In the genomic region with DNA sequence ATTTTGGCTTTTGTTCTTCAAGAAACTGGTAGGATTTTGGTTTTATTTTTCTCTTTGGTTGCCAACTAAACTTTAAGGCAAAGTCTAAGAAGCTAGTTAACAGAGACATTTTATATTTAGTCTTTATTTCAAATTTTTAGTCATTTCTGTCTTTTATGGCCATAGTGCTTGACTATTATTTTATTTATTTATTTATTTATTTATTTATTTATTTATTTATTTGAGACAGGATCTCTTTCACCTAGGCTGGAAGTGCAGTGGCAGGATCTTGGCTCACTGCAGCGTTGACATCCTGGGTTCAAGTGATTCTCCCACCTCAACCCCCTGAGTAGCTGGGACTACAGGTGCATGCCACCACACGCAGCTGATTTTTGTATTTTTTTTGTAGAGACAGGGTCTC, we compare ENCODE assay signal across 21 cellular contexts. TPM values are rescaled to one million over a fixed set of nuclear protein-coding genes. Genes with fewer than 3 reads are reported as not detected.
A peak's percentile ranks its signal among the peaks of the same experiment; 100 is the strongest.
DNase-seq lines count a peak whose midpoint lies in the region; ATAC-seq, FAIRE-seq and TF ChIP-seq lines count a peak whose summit lies in the region.
"Had no signal": no experiment of that assay in that cellular context is flagged by ENCODE, and none has a peak within 500 bp of the region (broad histone marks: within the 10 kb centered on the region; RNA-seq: fewer than 3 reads in every experiment).

No MANE protein-coding gene starts in this region.

- peaks cover 23 to 45% (median 34%) of the 10 kb centered on the region in 4 donors for H3K4me1 Mint-ChIP-seq in CD4-positive, alpha-beta memory T cell

- POLR2A ChIA-PET in A549 (lab: Yijun Ruan, JAX) (no interaction called here), PC-9 (lab: Charles Lee; ENCODE audit: unreplicated experiment) (no interaction called here)
- POLR2A ChIA-PET in CD4-positive, alpha-beta memory T cell (lab: Charles Lee; ENCODE audit: partially characterized antibody): no interaction called here

- no peak overlapping the region for H3K4me3 ChIP-seq in A549
- no peak overlapping the region for H3K4me3 ChIP-seq in CD4-positive, alpha-beta memory T cell (ENCODE audit: low read length in 2 of 2)
- no peak overlapping the region for H3K4me3 ChIP-seq in PC-9
- H3K4me3 ChIP-seq in fibroblast of the aortic adventitia (ENCODE audit: low read depth, low read length): peak overlapping the region; percentile 28
- H3K4me3 ChIP-seq in left ventricle myocardium inferior: no peak overlapping the region

- intact Hi-C loops in CD4-positive, alpha-beta memory T cell (cut with micrococcal nuclease): no loop called here
- intact Hi-C loops in PC-9 (cut with micrococcal nuclease; ENCODE audit: unreplicated experiment) (loop anchor here (10.0 kb wide), 1 partner anchor 205 kb away; the partner anchor contains the start of gene USP15), left ventricle myocardium inferior (cut with micrococcal nuclease) (no loop called here)

- peak overlapping the region in 5 of 8 donors; percentile 22 to 67 (median 56) for H3K4me3 Mint-ChIP-seq in CD4-positive, alpha-beta memory T cell
- H3K4me3 Mint-ChIP-seq: memory B cell had no signal

- H3K4me2 ChIP-seq in A549 (peak overlapping the region; percentile 91; the same call in 2 of the 3 replicates), PC-9 (peak overlapping the region; percentile 86; the same call in 1 of the 2 replicates)

- CTCF ChIA-PET in A549 (lab: Yijun Ruan, JAX) (interaction anchor here (0.7 to 2.1 kb wide), 3 partner anchors 25 to 34 kb away, joined by 3 to 8 read pairs (median 4); no protein-coding TSS in a partner anchor), PC-9 (lab: Charles Lee) (no interaction called here)
- CTCF ChIA-PET in CD4-positive, alpha-beta memory T cell (lab: Charles Lee; ENCODE audit: partially characterized antibody): interaction anchor here (0.7 kb wide), 1 partner anchor 34 kb away, joined by 3 read pairs; no protein-coding TSS in a partner anchor

- 94% methylated on average over 2 of the region's 2 CpGs for WGBS in A549 (ENCODE audit: missing lambda C conversion rate)

- peak overlapping the region in 1 of 7 donors; percentile 44 for H3K27ac Mint-ChIP-seq in CD4-positive, alpha-beta memory T cell
- H3K27ac Mint-ChIP-seq: memory B cell had no signal

- TF ChIP-seq CTCF in A549 (IDR thresholded peaks at IDR 0.05) (no peak), PC-9 (conservative IDR thresholded peaks at IDR 0.05) (no peak), fibroblast of the aortic adventitia (IDR thresholded peaks at IDR 0.05; ENCODE audit: insufficient read depth, low read length) (no peak), left ventricle myocardium inferior (IDR thresholded peaks at IDR 0.05; ENCODE audit: borderline replicate concordance) (no peak)

- no peaks in the 10 kb centered on the region for H3K36me3 ChIP-seq in CD4-positive, alpha-beta memory T cell (ENCODE audit: insufficient read depth, low read length)
- H3K36me3 ChIP-seq in PC-9 (ENCODE audit: low read depth) (no peaks in the 10 kb centered on the region), left ventricle myocardium inferior (no peaks in the 10 kb centered on the region)

- peaks cover 17% of the 10 kb centered on the region for H3K4me1 ChIP-seq in A549
- peaks cover 44% of the 10 kb centered on the region for H3K4me1 ChIP-seq in CD4-positive, alpha-beta memory T cell (ENCODE audit: insufficient read depth, low read length)
- H3K4me1 ChIP-seq in PC-9 (replicated peaks; ENCODE audit: insufficient read depth): peaks cover 18% of the 10 kb centered on the region
- H3K4me1 ChIP-seq in left ventricle myocardium inferior: peaks cover 76% of the 10 kb centered on the region

- no peak for TF ChIP-seq EP300 in A549 (IDR thresholded peaks at IDR 0.05)

- peaks cover 5% of the 10 kb centered on the region; the same call in 1 of the 2 replicates for H3F3A ChIP-seq in PC-9 (ENCODE audit: insufficient read depth, low read depth)

- H3K36me3 Mint-ChIP-seq in CD4-positive, alpha-beta memory T cell: peaks cover 5 to 26% of the 10 kb centered on the region in 2 donors

- no peak overlapping the region for H2AFZ ChIP-seq in PC-9

- no peaks in the 10 kb centered on the region; the same call in 1 of the 2 replicates for H4K20me1 ChIP-seq in PC-9 (ENCODE audit: insufficient read depth)

- DNase-seq in A549 (ENCODE audit: low read depth in 1 of 2, low spot score in 1 of 2) (no peak), PC-9 (no peak), fibroblast of the aortic adventitia (ENCODE audit: low read depth) (no peak), GM19238 (ENCODE audit: insufficient read length, low spot score) (no peak), left ventricle myocardium inferior (no peak), occipital lobe (lab: John Stamatoyannopoulos, UW) (no peak), UCSD-AML1 (lab: John Stamatoyannopoulos, UW; ENCODE audit: unreplicated experiment) (no peak)
- DNase-seq in CD4-positive, alpha-beta memory T cell: no peak
- DNase-seq: activated naive CD4-positive, alpha-beta T cell treated with Interleukin-2 at 50 U/mL for 16 hours; effector CD8-positive, alpha-beta T cell; heart left ventricle; NCI-H1092 treated with DMSO at 0.1 percent for 48 hours; NCI-H2107; NCI-H526 treated with DMSO at 0.1 percent for 48 hours; stimulated activated CD4-positive, alpha-beta T cell treated with anti-CD3 and anti-CD28 coated beads, Interleukin-4, amount 100 ng/mL, for 24 hours; stimulated activated CD8-positive, alpha-beta memory T cell treated with anti-CD3 and anti-CD28 coated beads, Interleukin-4, amount 100 ng/mL, for 48 hours; tibial artery had no signal

- peaks cover 53% of the 10 kb centered on the region for H3K79me2 ChIP-seq in PC-9 (ENCODE audit: low read depth)

- no peak for ATAC-seq in A549
- ATAC-seq: HCT116, heart left ventricle, Panc1 had no signal

- H3K9me3 ChIP-seq in A549 (no peaks in the 10 kb centered on the region), PC-9 (ENCODE audit: insufficient read depth, low read depth) (no peaks in the 10 kb centered on the region), left ventricle myocardium inferior (replicated peaks) (no peaks in the 10 kb centered on the region)
- no peaks in the 10 kb centered on the region for H3K9me3 ChIP-seq in CD4-positive, alpha-beta memory T cell (ENCODE audit: control insufficient read depth in 1 of 2, low read length in 2 of 2)
- H3K9me3 ChIP-seq: heart left ventricle, tibial artery had no signal

- no peak for TF ChIP-seq POLR2A in A549 (IDR thresholded peaks at IDR 0.05; ENCODE audit: low read length)

- peaks cover 0 to 2% (median 0%) of the 10 kb centered on the region in 8 donors for H3K9me3 Mint-ChIP-seq in CD4-positive, alpha-beta memory T cell
- H3K9me3 Mint-ChIP-seq: memory B cell had no signal

- H3K27ac ChIP-seq in A549: no peak overlapping the region
- no peak overlapping the region for H3K27ac ChIP-seq in CD4-positive, alpha-beta memory T cell (ENCODE audit: low read depth, low read length)
- no peak overlapping the region for H3K27ac ChIP-seq in PC-9
- no peak overlapping the region for H3K27ac ChIP-seq in left ventricle myocardium inferior (replicated peaks)
- H3K27ac ChIP-seq: heart left ventricle, tibial artery had no signal

- no peaks in the 10 kb centered on the region for H3K27me3 ChIP-seq in CD4-positive, alpha-beta memory T cell (ENCODE audit: insufficient read depth, low read length)
- H3K27me3 ChIP-seq in PC-9 (ENCODE audit: insufficient read depth, low read depth): no peaks in the 10 kb centered on the region
- H3K27me3 ChIP-seq in left ventricle myocardium inferior (ENCODE audit: low read depth): no peaks in the 10 kb centered on the region
- H3K27me3 ChIP-seq: heart left ventricle, tibial artery had no signal

- BruUV-seq in PC-9 (replicated peaks; lab: Mats Ljungman, UMichigan): no TSS peak

- TF ChIP-seq RAD21 in A549 (conservative IDR thresholded peaks at IDR 0.05 in 1 of 2, IDR thresholded peaks at IDR 0.05 in 1 of 2): no peak

- no peak for FAIRE-seq in A549 (lab: Jason Lieb, UNC)
- FAIRE-seq: islet of Langerhans had no signal

- H3K27me3 Mint-ChIP-seq in CD4-positive, alpha-beta memory T cell: no peaks in the 10 kb centered on the region
- H3K27me3 Mint-ChIP-seq: memory B cell had no signal

- H3K9me2 ChIP-seq in PC-9 (ENCODE audit: insufficient read depth): no peaks in the 10 kb centered on the region

TF ChIP-seq in A549, 52 proteins besides CTCF, POLR2A, EP300 and RAD21:
- peak; percentile 63 for TF ChIP-seq ZC3H11A (IDR thresholded peaks at IDR 0.05)
- no peak for TF ChIP-seq HOXA7 (CRISPR knock-in tag; IDR thresholded peaks at IDR 0.05)

RNA-seq across cellular contexts. Expression of gene MON2, which starts 3.1 kb away (rescaled TPM):
- polyA plus RNA-seq in A549 (2011; rRNA removed): 27.7 and 52.7 TPM in 2 replicates
- 3.4 and 3.6 TPM in 2 replicates for polyA plus RNA-seq in A549 (2012; cell fraction: cytosol; rRNA removed)
- polyA plus RNA-seq in A549 (2012; cell fraction: nucleus; rRNA removed): 7.6 and 13.7 TPM in 2 replicates
- 17.1 to 18.9 TPM (median 18.8 TPM) in 3 replicates for polyA plus RNA-seq in A549 (2017; fragmentation: RNase III; extraction: RNeasy Plus Mini Kit Qiagen cat#74134 plus additional on column Dnase treatment)
- 34.1 and 39.4 TPM in 2 replicates for polyA minus RNA-seq in A549 (2011; rRNA and poly(A)+ RNA removed)
- total RNA-seq in CD4-positive, alpha-beta memory T cell: 10 to 100 TPM; 82.0 to 88.5 TPM
- polyA plus RNA-seq in CD4-positive, alpha-beta memory T cell: 10 to 100 TPM; 13.5 to 20.2 TPM
- total RNA-seq in PC-9 (2021): 32.8 and 42.1 TPM in 2 replicates
- total RNA-seq in fibroblast of the aortic adventitia (ENCODE audit: low replicate concordance): 66.1 and 69.1 TPM in 2 replicates
- 17.2 TPM for total RNA-seq in left ventricle myocardium inferior
- total RNA-seq in occipital lobe: 90.8 TPM
